Comparison of ENCODE assay signal across 35 cellular contexts in the genomic region with DNA sequence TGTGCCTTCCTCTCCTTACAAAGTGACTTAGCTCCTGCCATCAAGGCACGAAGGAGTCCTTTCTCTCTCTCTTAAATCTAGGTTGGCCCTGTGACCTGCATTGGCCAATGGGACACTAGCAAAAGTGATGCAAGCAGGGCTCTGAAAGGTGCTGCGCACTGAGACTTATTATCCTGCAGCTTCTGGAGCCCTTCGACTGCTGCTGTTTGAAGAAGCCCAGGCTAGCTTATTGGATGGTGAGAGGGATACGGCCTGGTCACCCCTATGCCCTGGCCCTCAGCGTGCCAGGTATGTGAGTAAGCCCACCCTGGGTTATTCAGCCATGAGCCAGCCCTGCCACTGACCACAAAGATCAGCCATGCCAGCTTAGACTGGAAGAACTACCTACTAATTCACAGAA.
A peak's percentile ranks its signal among the peaks of the same experiment; 100 is the strongest.
DNase-seq lines count a peak whose midpoint lies in the region; ATAC-seq and TF ChIP-seq lines count a peak whose summit lies in the region.
"Had no signal": no experiment of that assay in that cellular context is flagged by ENCODE, and none has a peak within 500 bp of the region (broad histone marks: within the 10 kb centered on the region; RNA-seq: fewer than 3 reads in every experiment).

No MANE protein-coding gene starts in this region.

- no peak overlapping the region for H3K4me3 ChIP-seq in right atrium auricular region
- H3K4me3 ChIP-seq in esophagus muscularis mucosa = no peak overlapping the region
- H3K4me3 ChIP-seq: A549; BLaER1; BLaER1 treated with 17β-estradiol and CSF1 and Interleukin-3, amounts not matched to agents 10 nM and 100 nM had no signal

- peaks cover 10% of the 10 kb centered on the region for H3K4me1 Mint-ChIP-seq in T-helper 17 cell
- H3K4me1 Mint-ChIP-seq: B cell, CD14-positive monocyte had no signal

- no peak for TF ChIP-seq EP300 in esophagus muscularis mucosa (IDR thresholded peaks at IDR 0.05)

- H3K4me1 ChIP-seq in right atrium auricular region (no peaks in the 10 kb centered on the region), esophagus muscularis mucosa (no peaks in the 10 kb centered on the region)
- H3K4me1 ChIP-seq: A549, BE2C, Caco-2 had no signal

- H3K4me3 Mint-ChIP-seq in T-helper 17 cell = no peak overlapping the region
- H3K4me3 Mint-ChIP-seq: B cell; CD14-positive monocyte; CD4-positive, alpha-beta memory T cell; CD4-positive, alpha-beta T cell; CD4-positive, CD25-positive, alpha-beta regulatory T cell; CD8-positive, alpha-beta memory T cell; CD8-positive, alpha-beta T cell had no signal

- no peaks in the 10 kb centered on the region for H3K9me3 ChIP-seq in right atrium auricular region
- H3K9me3 ChIP-seq in T-helper 17 cell (ENCODE audit: control insufficient read depth, low read length, poor library complexity, severe bottlenecking) = no peaks in the 10 kb centered on the region
- no peaks in the 10 kb centered on the region for H3K9me3 ChIP-seq in esophagus muscularis mucosa
- H3K9me3 ChIP-seq: A549; BE2C; BLaER1; BLaER1 treated with 17β-estradiol and CSF1 and Interleukin-3, amounts not matched to agents 10 nM and 100 nM; Caco-2 had no signal

- TF ChIP-seq CTCF in right atrium auricular region (IDR thresholded peaks at IDR 0.05) (no peak), esophagus muscularis mucosa (IDR thresholded peaks at IDR 0.05) (no peak)

- 81% methylated on average over 3 of the region's 5 CpGs for WGBS in esophagus muscularis mucosa

- DNase-seq in right atrium auricular region (ENCODE audit: low spot score) = peak; percentile 26
- DNase-seq in left ventricle myocardium superior = no peak
- peak; percentile 66 for DNase-seq in M059J (ENCODE audit: low read depth)
- DNase-seq in T-helper 17 cell = no peak
- DNase-seq in esophagus muscularis mucosa (ENCODE audit: extremely low spot score) = peak; percentile 60
- DNase-seq in activated effector memory CD4-positive, alpha-beta T cell treated with Interleukin-2 at 50 U/mL for 16 hours = no peak
- DNase-seq in pons (ENCODE audit: low spot score) = no peak
- DNase-seq: 8988T; ACHN; AML-193; BE2C; C1 segment of cervical spinal cord; Caco-2; Calu3; CD4-positive, alpha-beta memory T cell; CD4-positive, alpha-beta T cell; CD4-positive, CD25-positive, alpha-beta regulatory T cell; CD8-positive, alpha-beta memory T cell; CD8-positive, alpha-beta T cell; COR-L47; DMS 273 treated with DMSO at 0.1 percent for 48 hours; DMS153; DMS53; DMS79; DMS79 treated with DMSO at 0.1 percent for 48 hours; DND-41; EL had no signal

- H3K27me3 ChIP-seq in right atrium auricular region (no peaks in the 10 kb centered on the region), esophagus muscularis mucosa (peaks cover 0 to 2% (median 0%) of the 10 kb centered on the region in 4 donors)
- H3K27me3 ChIP-seq: BE2C; BLaER1; BLaER1 treated with 17β-estradiol and CSF1 and Interleukin-3, amounts not matched to agents 10 nM and 100 nM had no signal

- intact Hi-C loops in left ventricle myocardium superior (cut with micrococcal nuclease) = no loop called here
- intact Hi-C loops in esophagus muscularis mucosa (cut with DNase I) = no loop called here

- ATAC-seq in left ventricle myocardium superior (no peak), T-helper 17 cell (no peak), HG02571 (IDR thresholded peaks at IDR 0.05; ENCODE audit: unreplicated experiment) (no peak)
- ATAC-seq: A549; CD8-positive, alpha-beta T cell had no signal

- no peaks in the 10 kb centered on the region for H3K36me3 Mint-ChIP-seq in T-helper 17 cell (ENCODE audit: low read depth)
- H3K36me3 Mint-ChIP-seq: CD14-positive monocyte; CD4-positive, alpha-beta memory T cell; CD4-positive, CD25-positive, alpha-beta regulatory T cell; CD8-positive, alpha-beta memory T cell; CD8-positive, alpha-beta T cell had no signal

- H3K27ac Mint-ChIP-seq in T-helper 17 cell = peak overlapping the region; percentile 6
- H3K27ac Mint-ChIP-seq: B cell; CD14-positive monocyte; CD4-positive, alpha-beta memory T cell; CD4-positive, alpha-beta T cell; CD4-positive, CD25-positive, alpha-beta regulatory T cell; CD8-positive, alpha-beta T cell had no signal

- H3K27ac ChIP-seq in right atrium auricular region (no peak overlapping the region), esophagus muscularis mucosa (replicated peaks in 1 of 4) (no peak overlapping the region)
- H3K27ac ChIP-seq: 22Rv1; A549; BLaER1; BLaER1 treated with 17β-estradiol and CSF1 and Interleukin-3, amounts not matched to agents 10 nM and 100 nM; C4-2B had no signal

- H3K36me3 ChIP-seq in right atrium auricular region = no peaks in the 10 kb centered on the region
- no peaks in the 10 kb centered on the region for H3K36me3 ChIP-seq in esophagus muscularis mucosa
- H3K36me3 ChIP-seq: BE2C; BLaER1; BLaER1 treated with 17β-estradiol and CSF1 and Interleukin-3, amounts not matched to agents 10 nM and 100 nM had no signal

- no peak for TF ChIP-seq POLR2A in esophagus muscularis mucosa (IDR thresholded peaks at IDR 0.05; ENCODE audit: low read depth)

- H3K27me3 Mint-ChIP-seq in T-helper 17 cell = peaks cover 7% of the 10 kb centered on the region
- H3K27me3 Mint-ChIP-seq: CD4-positive, alpha-beta memory T cell; CD4-positive, alpha-beta T cell had no signal

Comparison
In these comparisons a context has a peak if more than half of its experiments do, and no peak if none do; other contexts are left out.
1. DNase-seq: peak in right atrium auricular region (single experiment), M059J (single experiment) and esophagus muscularis mucosa (single experiment); none in left ventricle myocardium superior (single experiment), T-helper 17 cell (0 of 3), activated effector memory CD4-positive, alpha-beta T cell treated with Interleukin-2 at 50 U/mL for 16 hours (single experiment) and pons (single experiment).